ENCODE assay signal across 26 cellular contexts in the genomic region with DNA sequence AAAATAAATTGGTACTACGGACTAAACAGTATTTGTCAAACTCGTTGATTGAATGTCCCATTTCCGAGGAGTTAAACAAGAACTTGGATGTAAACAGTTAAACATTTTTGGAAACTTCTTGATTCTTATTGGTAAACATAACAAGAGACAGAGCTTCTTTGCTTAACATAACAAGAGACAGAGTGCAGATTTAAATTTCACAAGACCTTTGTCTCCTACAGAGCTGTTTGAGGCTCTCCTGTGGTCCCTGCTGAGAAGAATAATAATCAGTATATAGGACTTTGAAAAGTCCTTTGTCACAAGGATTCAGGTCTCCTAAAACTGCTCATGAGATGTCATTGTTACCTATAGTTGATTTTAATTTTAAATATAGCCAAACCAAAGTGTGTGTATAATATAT.
"Had no signal": no experiment of that assay in that cellular context is flagged by ENCODE, and none has a peak within 500 bp of the region (broad histone marks: within the 10 kb centered on the region; RNA-seq: fewer than 3 reads in every experiment).

No MANE protein-coding gene starts in this region.

- H3K9me3 Mint-ChIP-seq: type B pancreatic cell had no signal

- H3K36me3 ChIP-seq: breast epithelium, esophagus squamous epithelium, gastrocnemius medialis, left ventricle myocardium inferior, pancreas, right atrium auricular region, thoracic aorta had no signal

- H3K4me1 Mint-ChIP-seq: activated B cell treated with CpG ODN at 0.5 μM for 24 hours; activated naive CD8-positive, alpha-beta T cell treated with anti-CD3 and anti-CD28 coated beads, Interleukin-2, amount 10 ng/mL, durations not matched to agents 7 days and 5 days; central memory CD8-positive, alpha-beta T cell; mesothelial cell of epicardium; natural killer cell had no signal

- H3K36me3 Mint-ChIP-seq: activated CD4-positive, alpha-beta memory T cell treated with anti-CD3 and anti-CD28 coated beads for 36 hours; activated naive CD8-positive, alpha-beta T cell treated with anti-CD3 and anti-CD28 coated beads, Interleukin-2, amount 10 ng/mL, durations not matched to agents 7 days and 5 days; mesothelial cell of epicardium; natural killer cell; type B pancreatic cell had no signal

- H3K27me3 Mint-ChIP-seq: activated B cell treated with CpG ODN at 0.5 μM for 24 hours; activated CD4-positive, alpha-beta memory T cell treated with anti-CD3 and anti-CD28 coated beads for 36 hours; activated naive CD8-positive, alpha-beta T cell treated with anti-CD3 and anti-CD28 coated beads, Interleukin-2, amount 10 ng/mL, durations not matched to agents 7 days and 5 days; central memory CD8-positive, alpha-beta T cell; type B pancreatic cell had no signal

- H3K9me3 ChIP-seq: gastrocnemius medialis, pancreas, thoracic aorta had no signal

- DNase-seq: activated B cell treated with CpG ODN at 0.5 μM for 24 hours; activated CD4-positive, alpha-beta memory T cell treated with anti-CD3 and anti-CD28 coated beads for 36 hours; activated CD4-positive, alpha-beta T cell treated with anti-CD3 and anti-CD28 coated beads for 4 hours; activated effector memory CD4-positive, alpha-beta T cell treated with Interleukin-2 at 50 U/mL for 16 hours; activated naive CD4-positive, alpha-beta T cell treated with anti-CD3 and anti-CD28 coated beads for 36 hours; activated naive CD8-positive, alpha-beta T cell treated with anti-CD3 and anti-CD28 coated beads, Interleukin-2, amount 10 ng/mL, durations not matched to agents 7 days and 5 days; activated T-cell treated with anti-CD3 and anti-CD28 coated beads, Interleukin-2, amount 50 U/mL, for 72 hours; amniotic stem cell; esophagus squamous epithelium; gastrocnemius medialis; hypothalamus; left ventricle myocardium inferior; natural killer cell; pancreas; psoas muscle; stimulated activated CD4-positive, alpha-beta T cell treated with anti-CD3 and anti-CD28 coated beads, Interleukin-4, amount 100 ng/mL, for 24 hours; stimulated activated naive CD4-positive, alpha-beta T cell treated with Interleukin-2 at 50 U/mL for 16 hours; T-helper 1 cell; T-helper 9 cell had no signal

- FAIRE-seq: pancreas had no signal

- H3K4me3 ChIP-seq: breast epithelium, coronary artery, esophagus squamous epithelium, gastrocnemius medialis, left ventricle myocardium inferior, pancreas, psoas muscle, right atrium auricular region, thoracic aorta had no signal

- H3K27ac ChIP-seq: breast epithelium, coronary artery, esophagus squamous epithelium, gastrocnemius medialis, left ventricle myocardium inferior, pancreas, psoas muscle, right atrium auricular region, thoracic aorta had no signal

- H3K27me3 ChIP-seq: breast epithelium, esophagus squamous epithelium, gastrocnemius medialis, pancreas, right atrium auricular region had no signal

- H3K4me3 Mint-ChIP-seq: activated B cell treated with CpG ODN at 0.5 μM for 24 hours; activated CD4-positive, alpha-beta memory T cell treated with anti-CD3 and anti-CD28 coated beads for 36 hours; activated naive CD4-positive, alpha-beta T cell treated with anti-CD3 and anti-CD28 coated beads for 36 hours; activated naive CD8-positive, alpha-beta T cell treated with anti-CD3 and anti-CD28 coated beads, Interleukin-2, amount 10 ng/mL, durations not matched to agents 7 days and 5 days; activated T-cell treated with anti-CD3 and anti-CD28 coated beads, Interleukin-2, amount 50 U/mL, for 72 hours; central memory CD8-positive, alpha-beta T cell; mesothelial cell of epicardium; natural killer cell; type B pancreatic cell had no signal

- H3K27ac Mint-ChIP-seq: activated B cell treated with CpG ODN at 0.5 μM for 24 hours; activated CD4-positive, alpha-beta memory T cell treated with anti-CD3 and anti-CD28 coated beads for 36 hours; activated naive CD4-positive, alpha-beta T cell treated with anti-CD3 and anti-CD28 coated beads for 36 hours; activated naive CD8-positive, alpha-beta T cell treated with anti-CD3 and anti-CD28 coated beads, Interleukin-2, amount 10 ng/mL, durations not matched to agents 7 days and 5 days; activated T-cell treated with anti-CD3 and anti-CD28 coated beads, Interleukin-2, amount 50 U/mL, for 72 hours; mesothelial cell of epicardium; natural killer cell; type B pancreatic cell had no signal

- H3K4me1 ChIP-seq: breast epithelium, gastrocnemius medialis, left ventricle myocardium inferior, pancreas, psoas muscle, right atrium auricular region had no signal
